20 cellular contexts compared by ENCODE assay signal in the genomic region with DNA sequence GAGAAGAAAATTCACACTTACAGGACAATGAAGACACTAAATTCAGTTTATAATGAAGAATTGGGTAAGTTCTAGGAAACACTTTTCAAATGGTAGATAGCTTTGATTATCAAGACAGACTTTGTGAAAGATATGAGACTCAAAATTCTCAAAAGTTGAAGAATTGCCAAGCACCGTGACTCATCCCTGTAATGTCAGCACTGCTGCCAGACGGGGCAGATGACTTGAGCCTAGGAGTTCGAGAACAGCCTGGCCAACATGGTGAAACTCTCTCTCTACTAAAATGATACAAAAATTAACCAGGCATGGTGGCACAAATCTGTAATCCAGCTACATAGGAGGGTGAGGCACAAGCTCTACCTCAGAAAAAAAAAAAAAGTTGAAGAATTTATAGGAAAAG.
DNase-seq lines count a peak whose midpoint lies in the region; ATAC-seq, FAIRE-seq and TF ChIP-seq lines count a peak whose summit lies in the region.
"Had no signal": no experiment of that assay in that cellular context is flagged by ENCODE, and none has a peak within 500 bp of the region (broad histone marks: within the 10 kb centered on the region; RNA-seq: fewer than 3 reads in every experiment).

No MANE protein-coding gene starts in this region.

- H4K20me1 ChIP-seq in GM23338 (replicated peaks; ENCODE audit: insufficient read depth) = no peaks in the 10 kb centered on the region

- peaks cover 18% of the 10 kb centered on the region; the same call in 2 of the 3 replicates for H3K36me3 Mint-ChIP-seq in GM23338 (ENCODE audit: low read depth)
- H3K36me3 Mint-ChIP-seq in effector memory CD8-positive, alpha-beta T cell (ENCODE audit: insufficient read depth) = no peaks in the 10 kb centered on the region

- H3K4me3 ChIP-seq in GM23338 (no peak overlapping the region), choroid plexus epithelial cell (ENCODE audit: low read depth, low read length) (no peak overlapping the region)

- H3K4me1 Mint-ChIP-seq in GM23338 = peaks cover 9% of the 10 kb centered on the region; the same call in 2 of the 3 replicates
- no peaks in the 10 kb centered on the region for H3K4me1 Mint-ChIP-seq in effector memory CD8-positive, alpha-beta T cell (ENCODE audit: low read depth in 2 of 2)
- H3K4me1 Mint-ChIP-seq: B cell had no signal

- peaks cover 3% of the 10 kb centered on the region; the same call in 1 of the 2 replicates for H3K4me1 ChIP-seq in GM23338 (ENCODE audit: insufficient read depth)

- no peak overlapping the region for H3K27ac ChIP-seq in GM23338 (ENCODE audit: low read depth)

- H2AFZ ChIP-seq in GM23338 = no peak overlapping the region

- peaks cover 18% of the 10 kb centered on the region for H3K9me3 Mint-ChIP-seq in GM23338
- H3K9me3 Mint-ChIP-seq in effector memory CD8-positive, alpha-beta T cell = peaks cover 9 to 14% of the 10 kb centered on the region in 2 donors

- no peaks in the 10 kb centered on the region for H3K27me3 Mint-ChIP-seq in GM23338 (ENCODE audit: insufficient read depth, low read depth, poor library complexity)
- H3K27me3 Mint-ChIP-seq in effector memory CD8-positive, alpha-beta T cell = no peaks in the 10 kb centered on the region
- H3K27me3 Mint-ChIP-seq: B cell; CD4-positive, alpha-beta T cell had no signal

- H3K79me2 ChIP-seq in GM23338 (replicated peaks; ENCODE audit: insufficient read depth) = no peaks in the 10 kb centered on the region

- ATAC-seq in GM23338 (no peak), HG03342 (IDR thresholded peaks at IDR 0.05; ENCODE audit: unreplicated experiment) (no peak), left lobe of liver (no peak)
- ATAC-seq in effector memory CD8-positive, alpha-beta T cell (replicated peaks) = no peak

- no peaks in the 10 kb centered on the region for H3K27me3 ChIP-seq in GM23338 (ENCODE audit: insufficient read depth)

- no peak for TF ChIP-seq CTCF in GM23338 (conservative IDR thresholded peaks at IDR 0.05; ENCODE audit: low read depth in 2 of 2)
- TF ChIP-seq CTCF in choroid plexus epithelial cell (conservative IDR thresholded peaks at IDR 0.05; ENCODE audit: low read depth, low read length) = no peak

- H3F3A ChIP-seq in GM23338 (replicated peaks; ENCODE audit: low read depth) = no peaks in the 10 kb centered on the region

- no peak overlapping the region for H3K4me2 ChIP-seq in GM23338

- no peaks in the 10 kb centered on the region for H3K36me3 ChIP-seq in GM23338 (ENCODE audit: insufficient read depth)

- FAIRE-seq in urothelium cell line (lab: Jason Lieb, UNC) = no peak
- FAIRE-seq: G401.6, GM12891 had no signal

- peaks cover 6% of the 10 kb centered on the region for H3K9me2 ChIP-seq in GM23338 (ENCODE audit: insufficient read depth)

- DNase-seq in GM23338 (ENCODE audit: low spot score) (peak; percentile 6), M059J (ENCODE audit: low read depth) (peak; percentile 1), choroid plexus epithelial cell (ENCODE audit: low read depth) (peak; percentile 2), urothelium cell line (ENCODE audit: low spot score) (peak; percentile 8), left lobe of liver (ENCODE audit: low spot score) (no peak)
- DNase-seq in effector memory CD8-positive, alpha-beta T cell = no peak
- DNase-seq: Calu3; CD4-positive, alpha-beta T cell; DMS79; H7; NCI-H1092; NCI-H146; NCI-H2081; NCI-H510A; NCI-H774; SW 1271 had no signal

- H3K4me3 Mint-ChIP-seq in GM23338 = no peak overlapping the region
- no peak overlapping the region for H3K4me3 Mint-ChIP-seq in effector memory CD8-positive, alpha-beta T cell
- H3K4me3 Mint-ChIP-seq: B cell; CD4-positive, alpha-beta T cell had no signal

- H3K27ac Mint-ChIP-seq in GM23338 = no peak overlapping the region
- no peak overlapping the region for H3K27ac Mint-ChIP-seq in effector memory CD8-positive, alpha-beta T cell
- H3K27ac Mint-ChIP-seq: B cell; CD4-positive, alpha-beta T cell had no signal

TF ChIP-seq in GM23338, 12 proteins besides CTCF, POLR2A, EP300 and RAD21:
- TF ChIP-seq STAT1 (IDR thresholded peaks at IDR 0.05; ENCODE audit: unreplicated experiment) = no peak
- no peak for TF ChIP-seq JUNB (IDR thresholded peaks at IDR 0.05; ENCODE audit: unreplicated experiment)
- TF ChIP-seq POLR2AphosphoS5 (IDR thresholded peaks at IDR 0.05; ENCODE audit: low read depth) = no peak

Comparison
In these comparisons a context has a peak if more than half of its experiments do, and no peak if none do; other contexts are left out.
1. DNase-seq: peak in GM23338 (single experiment), M059J (single experiment), choroid plexus epithelial cell (single experiment) and urothelium cell line (single experiment); none in left lobe of liver (single experiment) and effector memory CD8-positive, alpha-beta T cell (0 of 3).